ENCODE assay signal across 26 cellular contexts in genomic region chr2:45857206-45857605, GRCh38.
"Had no signal": no experiment of that assay in that cellular context is flagged by ENCODE, and none has a peak within 500 bp of the region (broad histone marks: within the 10 kb centered on the region; RNA-seq: fewer than 3 reads in every experiment).

No MANE protein-coding gene starts in this region.

- H3K4me3 ChIP-seq: esophagus squamous epithelium, gastrocnemius medialis, hepatocyte, mucosa of descending colon, pancreas, psoas muscle, right atrium auricular region, upper lobe of left lung had no signal

- H3K36me3 ChIP-seq: esophagus squamous epithelium, gastrocnemius medialis, pancreas, right atrium auricular region, upper lobe of left lung had no signal

- H3K27me3 ChIP-seq: esophagus squamous epithelium, gastrocnemius medialis, hepatocyte, pancreas, right atrium auricular region, upper lobe of left lung had no signal

- H3K27ac Mint-ChIP-seq: activated CD4-positive, alpha-beta memory T cell treated with anti-CD3 and anti-CD28 coated beads for 36 hours; activated T-cell treated with anti-CD3 and anti-CD28 coated beads, Interleukin-2, amount 50 U/mL, for 24 hours; endodermal cell; T-helper 1 cell treated with Interleukin-12 subunit alpha and Interleukin-12 subunit beta and Interleukin-4 antibody, amounts not matched to agents 30 μg/mL and 1 μg/mL, for 36 hours had no signal

- H3K27ac ChIP-seq: esophagus squamous epithelium, gastrocnemius medialis, hepatocyte, psoas muscle had no signal

- DNase-seq: activated CD4-positive, alpha-beta memory T cell treated with anti-CD3 and anti-CD28 coated beads for 36 hours; activated CD4-positive, alpha-beta T cell treated with anti-CD3 and anti-CD28 coated beads, Interleukin-2, amount 10 ng/mL, durations not matched to agents 24 days and 14 days; activated CD4-positive, CD25-positive, alpha-beta regulatory T cell treated with anti-CD3 and anti-CD28 coated beads, Interleukin-2, amount 50 U/mL, for 72 hours; activated CD8-positive, alpha-beta memory T cell treated with anti-CD3 and anti-CD28 coated beads, Interleukin-2, amount 50 U/mL, for 4 hours; activated gamma-delta T cell; activated naive CD4-positive, alpha-beta T cell treated with anti-CD3 and anti-CD28 coated beads, Interleukin-2, amount 50 U/mL, for 16 hours; activated T-cell treated with anti-CD3 and anti-CD28 coated beads, Interleukin-2, amount 50 U/mL, for 24 hours; amniotic stem cell; caudate nucleus; endodermal cell; esophagus squamous epithelium; gastrocnemius medialis; islet precursor cell; left ventricle myocardium superior; mucosa of descending colon; nucleus accumbens; psoas muscle; stimulated activated naive CD4-positive, alpha-beta T cell treated with Interleukin-2 at 50 U/mL for 16 hours; SW 1271; T1000 had no signal

- H3K9me3 ChIP-seq: esophagus squamous epithelium, gastrocnemius medialis, mucosa of descending colon, pancreas, psoas muscle, right atrium auricular region, upper lobe of left lung had no signal

- H3K4me3 Mint-ChIP-seq: activated CD4-positive, alpha-beta memory T cell treated with anti-CD3 and anti-CD28 coated beads for 36 hours; activated CD4-positive, alpha-beta T cell treated with anti-CD3 and anti-CD28 coated beads, Interleukin-2, amount 10 ng/mL, durations not matched to agents 24 days and 14 days; activated T-cell treated with anti-CD3 and anti-CD28 coated beads, Interleukin-2, amount 50 U/mL, for 24 hours; endodermal cell; T-helper 1 cell treated with Interleukin-12 subunit alpha and Interleukin-12 subunit beta and Interleukin-4 antibody, amounts not matched to agents 30 μg/mL and 1 μg/mL, for 36 hours had no signal

- ATAC-seq: gastrocnemius medialis, mucosa of descending colon had no signal

- H3K9me3 Mint-ChIP-seq: activated CD4-positive, alpha-beta memory T cell treated with anti-CD3 and anti-CD28 coated beads for 36 hours; activated CD4-positive, alpha-beta T cell treated with anti-CD3 and anti-CD28 coated beads, Interleukin-2, amount 10 ng/mL, durations not matched to agents 24 days and 14 days; activated T-cell treated with anti-CD3 and anti-CD28 coated beads, Interleukin-2, amount 50 U/mL, for 24 hours; endodermal cell; neural crest cell had no signal

- H3K27me3 Mint-ChIP-seq: activated CD4-positive, alpha-beta memory T cell treated with anti-CD3 and anti-CD28 coated beads for 36 hours; activated CD4-positive, alpha-beta T cell treated with anti-CD3 and anti-CD28 coated beads, Interleukin-2, amount 10 ng/mL, durations not matched to agents 24 days and 14 days; activated T-cell treated with anti-CD3 and anti-CD28 coated beads, Interleukin-2, amount 50 U/mL, for 24 hours had no signal

- H3K79me2 ChIP-seq: hepatocyte had no signal

- H2AFZ ChIP-seq: hepatocyte had no signal

- H3K4me2 ChIP-seq: hepatocyte had no signal
